Comparison of ENCODE assay signal across 12 cellular contexts in genomic region chr5:148005788-148006520, GRCh38. TPM values are rescaled to one million over a fixed set of nuclear protein-coding genes. Genes with fewer than 3 reads are reported as not detected.
A peak's percentile ranks its signal among the peaks of the same experiment; 100 is the strongest.
DNase-seq lines count a peak whose midpoint lies in the region; ATAC-seq and TF ChIP-seq lines count a peak whose summit lies in the region.
"Had no signal": no experiment of that assay in that cellular context is flagged by ENCODE, and none has a peak within 500 bp of the region (broad histone marks: within the 10 kb centered on the region; RNA-seq: fewer than 3 reads in every experiment).

No MANE protein-coding gene starts in this region.

- no peaks in the 10 kb centered on the region for H3K9me2 ChIP-seq in PC-3 (replicated peaks; ENCODE audit: low read length)

- DNase-seq in DMS 273 (lab: John Stamatoyannopoulos, UW; ENCODE audit: unreplicated experiment) (peak; percentile 69), H4 (ENCODE audit: low spot score) (peak; percentile 25), PC-3 (peak; percentile 21), fibroblast of the aortic adventitia (ENCODE audit: low read depth) (no peak), glomerular visceral epithelial cell (ENCODE audit: extremely low spot score) (no peak), NCI-H226 (no peak), left cardiac atrium (no peak)
- DNase-seq: activated naive CD4-positive, alpha-beta T cell treated with anti-CD3 and anti-CD28 coated beads, Interleukin-2, amount 50 U/mL, for 16 hours; hypothalamus; mucosa of descending colon had no signal

- H3K27me3 ChIP-seq in PC-3 (ENCODE audit: low read length), result no peaks in the 10 kb centered on the region
- H3K27me3 ChIP-seq: vagina had no signal

- CTCF ChIA-PET in PC-3 (lab: Charles Lee), result no interaction called here

- H4K20me1 ChIP-seq in PC-3 (ENCODE audit: low read length), result no peaks in the 10 kb centered on the region

- POLR2A ChIA-PET in PC-3 (lab: Charles Lee; ENCODE audit: unreplicated experiment), result no interaction called here

- no peak overlapping the region for H3K4me3 ChIP-seq in PC-3 (ENCODE audit: low read length)
- no peak overlapping the region for H3K4me3 ChIP-seq in fibroblast of the aortic adventitia (ENCODE audit: low read depth, low read length)
- H3K4me3 ChIP-seq: mucosa of descending colon, vagina had no signal

- peaks cover 3% of the 10 kb centered on the region for H3K4me1 ChIP-seq in PC-3 (ENCODE audit: insufficient read depth, low read length)
- H3K4me1 ChIP-seq: vagina had no signal

- TF ChIP-seq CTCF in PC-3 (conservative IDR thresholded peaks at IDR 0.05; ENCODE audit: low read depth, low read length), result peak; percentile 62
- peak; percentile 7 for TF ChIP-seq CTCF in fibroblast of the aortic adventitia (IDR thresholded peaks at IDR 0.05; ENCODE audit: insufficient read depth, low read length)

- H3K79me2 ChIP-seq in PC-3 (ENCODE audit: low read length), result no peaks in the 10 kb centered on the region

- intact Hi-C loops in PC-3 (cut with micrococcal nuclease), result no loop called here
- intact Hi-C loops in left cardiac atrium (cut with DNase I), result no loop called here

- H3K9me3 ChIP-seq in PC-3 (ENCODE audit: low read length), result peaks cover 18% of the 10 kb centered on the region

- peaks cover 8% of the 10 kb centered on the region; the same call in 1 of the 2 replicates for H3K36me3 ChIP-seq in PC-3 (ENCODE audit: low read depth, low read length)
- H3K36me3 ChIP-seq: vagina had no signal

- H3K27ac ChIP-seq in PC-3 (ENCODE audit: low read length), result no peak overlapping the region
- H3K27ac ChIP-seq: vagina had no signal

- H3K9ac ChIP-seq in PC-3 (ENCODE audit: low read length), result no peak overlapping the region

- H2AFZ ChIP-seq in PC-3 (ENCODE audit: low read length), result no peak overlapping the region

- no peak overlapping the region for H3K4me2 ChIP-seq in PC-3 (ENCODE audit: low read length)

- H3F3A ChIP-seq in PC-3 (ENCODE audit: low read length, unreplicated experiment), result no peaks in the 10 kb centered on the region

- no TSS peak for BruUV-seq in PC-3 (replicated peaks; lab: Mats Ljungman, UMichigan)

- ATAC-seq in PC-3 (peak; percentile 22; the same call in 1 of the 2 replicates), HG03342 (IDR thresholded peaks at IDR 0.05; ENCODE audit: unreplicated experiment) (no peak), left cardiac atrium (no peak)
- ATAC-seq: mucosa of descending colon had no signal

RNA-seq across cellular contexts. Expression of gene SPINK5, which starts 57.8 kb away (rescaled TPM):
- total RNA-seq in H4 (2014; rRNA removed; shearing (Covaris generic)), result 0.10 TPM in 1 of 2 replicates, not detected in the other
- not detected in 2 replicates for total RNA-seq in PC-3 (2014; rRNA removed)
- total RNA-seq in fibroblast of the aortic adventitia (ENCODE audit: low replicate concordance), result not detected in 2 replicates
- under 1 TPM; 0.18 to 0.65 TPM for total RNA-seq in left cardiac atrium

Comparison
In these comparisons a context has a peak if more than half of its experiments do, and no peak if none do; other contexts are left out.
1. DNase-seq: peak in DMS 273 (single experiment), H4 (single experiment) and PC-3 (single experiment); none in fibroblast of the aortic adventitia (single experiment), glomerular visceral epithelial cell (single experiment), NCI-H226 (single experiment) and left cardiac atrium (single experiment).